Comparison of ENCODE assay signal across 28 cellular contexts in the genomic region with DNA sequence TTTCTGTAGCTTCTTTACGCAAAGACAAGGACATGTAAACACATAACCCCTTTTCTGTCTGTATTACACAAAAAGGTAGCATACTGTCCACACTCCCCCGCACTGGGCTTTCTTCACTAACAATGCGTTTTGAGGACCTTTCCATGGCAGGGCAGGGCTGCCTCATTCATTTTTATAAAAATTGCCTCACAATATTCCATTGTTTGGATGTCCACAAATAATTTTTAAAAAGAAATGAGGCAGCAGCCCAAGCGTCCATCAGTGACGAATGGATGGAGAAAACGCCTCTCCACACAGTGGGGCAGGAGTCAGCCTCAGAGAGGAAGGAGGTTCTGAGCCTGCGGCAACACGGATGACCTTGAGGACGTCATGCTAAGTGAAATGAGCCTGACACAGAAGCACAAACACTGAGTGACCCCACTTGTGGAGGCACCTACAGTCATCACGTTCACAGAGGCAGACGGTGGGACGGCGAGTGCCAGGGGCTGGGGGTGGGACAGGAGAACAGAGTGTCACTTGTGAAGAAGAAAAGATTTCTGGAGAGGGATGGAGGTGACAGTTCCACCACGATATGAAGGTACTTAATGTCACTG.
DNase-seq lines count a peak whose midpoint lies in the region; ATAC-seq, FAIRE-seq and TF ChIP-seq lines count a peak whose summit lies in the region.
"Had no signal": no experiment of that assay in that cellular context is flagged by ENCODE, and none has a peak within 500 bp of the region (broad histone marks: within the 10 kb centered on the region; RNA-seq: fewer than 3 reads in every experiment).

No MANE protein-coding gene starts in this region.

- no peak overlapping the region for H2AFZ ChIP-seq in osteoblast (ENCODE audit: low read length)
- H2AFZ ChIP-seq: GM23248 had no signal

- no peak overlapping the region for H3K4me2 ChIP-seq in osteoblast (ENCODE audit: insufficient read depth, low read length)
- H3K4me2 ChIP-seq: BLaER1 had no signal

- H3K4me3 ChIP-seq in kidney (ENCODE audit: low read length in 2 of 2) = no peak overlapping the region
- H3K4me3 ChIP-seq in osteoblast (ENCODE audit: insufficient read depth, low read length) = no peak overlapping the region
- H3K4me3 ChIP-seq: BLaER1, GM12878, GM23248, HAP-1 had no signal

- intact Hi-C loops in activated CD4-positive, alpha-beta T cell treated with anti-CD3 and anti-CD28 coated beads, Interleukin-2, amount 10 ng/mL, durations not matched to agents 24 days and 14 days (cut with micrococcal nuclease) = no loop called here
- intact Hi-C loops in kidney (cut with DNase I) = no loop called here

- no peaks in the 10 kb centered on the region for H3K9me3 Mint-ChIP-seq in activated CD4-positive, alpha-beta T cell treated with anti-CD3 and anti-CD28 coated beads, Interleukin-2, amount 10 ng/mL, durations not matched to agents 24 days and 14 days
- peaks cover 0 to 11% (median 8%) of the 10 kb centered on the region in 5 experiments for H3K9me3 Mint-ChIP-seq in brain
- H3K9me3 Mint-ChIP-seq: CD4-positive, alpha-beta T cell had no signal

- no peaks in the 10 kb centered on the region for H3K4me1 ChIP-seq in kidney (ENCODE audit: control insufficient read depth in 1 of 2, insufficient read depth in 1 of 2, low read depth in 1 of 2, low read length in 2 of 2)
- H3K4me1 ChIP-seq in osteoblast (ENCODE audit: insufficient read depth, low read length) = no peaks in the 10 kb centered on the region

- H3K27ac ChIP-seq in kidney (ENCODE audit: low read depth in 2 of 2, low read length in 2 of 2) (no peak overlapping the region), osteoblast (ENCODE audit: low read depth, low read length) (no peak overlapping the region)
- H3K27ac ChIP-seq: 22Rv1, BLaER1, GM23248, HL-60 had no signal

- no peaks in the 10 kb centered on the region for H3K36me3 ChIP-seq in kidney (ENCODE audit: control insufficient read depth in 1 of 2, insufficient read depth in 2 of 2, low read length in 2 of 2)
- no peaks in the 10 kb centered on the region for H3K36me3 ChIP-seq in osteoblast (ENCODE audit: insufficient read depth, low read length)
- H3K36me3 ChIP-seq: BLaER1, HAP-1 had no signal

- H3K36me3 Mint-ChIP-seq in activated CD4-positive, alpha-beta T cell treated with anti-CD3 and anti-CD28 coated beads, Interleukin-2, amount 10 ng/mL, durations not matched to agents 24 days and 14 days (ENCODE audit: low read depth) = no peaks in the 10 kb centered on the region
- H3K36me3 Mint-ChIP-seq in brain = peaks cover 2% of the 10 kb centered on the region
- peaks cover 4% of the 10 kb centered on the region for H3K36me3 Mint-ChIP-seq in T-helper 17 cell (ENCODE audit: low read depth)

- peaks cover 8% of the 10 kb centered on the region for H3K27me3 ChIP-seq in osteoblast (ENCODE audit: insufficient read depth, low read length)
- H3K27me3 ChIP-seq: BLaER1 had no signal

- ATAC-seq in HG03442 (IDR thresholded peaks at IDR 0.05; ENCODE audit: unreplicated experiment) (no peak), T-helper 17 cell (no peak)
- ATAC-seq: GM12878, HepG2 had no signal

- no peak overlapping the region for H3K27ac Mint-ChIP-seq in activated CD4-positive, alpha-beta T cell treated with anti-CD3 and anti-CD28 coated beads, Interleukin-2, amount 10 ng/mL, durations not matched to agents 24 days and 14 days
- H3K27ac Mint-ChIP-seq in brain = peak overlapping the region in 4 of 5 experiments; percentile 36 to 99 (median 83)
- no peak overlapping the region for H3K27ac Mint-ChIP-seq in T-helper 17 cell
- H3K27ac Mint-ChIP-seq: CD4-positive, alpha-beta T cell had no signal

- TF ChIP-seq CTCF in brain (conservative IDR thresholded peaks at IDR 0.05) (no peak), kidney (IDR thresholded peaks at IDR 0.05; ENCODE audit: borderline replicate concordance, extremely low read depth, insufficient read depth) (no peak), osteoblast (IDR thresholded peaks at IDR 0.05; ENCODE audit: extremely low read depth, low read depth, low read length) (no peak), GM10248 (IDR thresholded peaks at IDR 0.05; ENCODE audit: control extremely low read depth, extremely low read depth, low read depth, missing control alignments) (no peak)

- H3K27me3 Mint-ChIP-seq in activated CD4-positive, alpha-beta T cell treated with anti-CD3 and anti-CD28 coated beads, Interleukin-2, amount 10 ng/mL, durations not matched to agents 24 days and 14 days = no peaks in the 10 kb centered on the region
- H3K27me3 Mint-ChIP-seq in brain = peaks cover 3% of the 10 kb centered on the region
- peaks cover 40% of the 10 kb centered on the region for H3K27me3 Mint-ChIP-seq in T-helper 17 cell

- H3K9me3 ChIP-seq in kidney (ENCODE audit: control insufficient read depth in 1 of 2, low read length in 2 of 2) (no peaks in the 10 kb centered on the region), osteoblast (ENCODE audit: low read depth, low read length) (no peaks in the 10 kb centered on the region), T-helper 17 cell (ENCODE audit: control insufficient read depth, low read length, poor library complexity, severe bottlenecking) (no peaks in the 10 kb centered on the region)
- H3K9me3 ChIP-seq: HAP-1 had no signal

- CTCF ChIA-PET in GM10248 (lab: Yijun Ruan, JAX) = no interaction called here

- H3K79me2 ChIP-seq in osteoblast (ENCODE audit: insufficient read depth, low read length) = no peaks in the 10 kb centered on the region

- peak; percentile 1 for DNase-seq in activated CD4-positive, alpha-beta T cell treated with anti-CD3 and anti-CD28 coated beads for 1 hour
- DNase-seq in activated CD4-positive, alpha-beta T cell treated with anti-CD3 and anti-CD28 coated beads, Interleukin-2, amount 10 ng/mL, durations not matched to agents 24 days and 14 days = no peak
- DNase-seq in kidney (peak; percentile 33), osteoblast (ENCODE audit: insufficient read length, low spot score, missing footprints) (peak; percentile 27), GM10248 (ENCODE audit: extremely low spot score) (no peak), T-helper 17 cell (no peak)
- DNase-seq: ACHN; CD4-positive, alpha-beta T cell; COR-L47; DMS79 treated with DMSO at 0.1 percent for 48 hours; GM23248; KBM-7; NCI-H1105; NCI-H146; NCI-H2029; NCI-H226; NCI-H510A treated with DMSO at 0.1 percent for 48 hours; NCI-H774; NK-92 treated with Interleukin-12 subunit alpha and Interleukin-12 subunit beta, amount 100 ng/mL, for 24 hours; SIG-M5 had no signal

- no peak overlapping the region for H3K9ac ChIP-seq in kidney (ENCODE audit: low read length in 2 of 2)
- H3K9ac ChIP-seq: BLaER1, GM23248 had no signal

- POLR2A ChIA-PET in GM10248 (lab: Yijun Ruan, JAX) = no interaction called here

- no peaks in the 10 kb centered on the region for H4K20me1 ChIP-seq in osteoblast (ENCODE audit: insufficient read depth, low read length)
- H4K20me1 ChIP-seq: BLaER1 had no signal

- FAIRE-seq in kidney (lab: Jason Lieb, UNC) = no peak
- FAIRE-seq: GM12878, HepG2 had no signal

- no peaks in the 10 kb centered on the region for H3K4me1 Mint-ChIP-seq in activated CD4-positive, alpha-beta T cell treated with anti-CD3 and anti-CD28 coated beads, Interleukin-2, amount 10 ng/mL, durations not matched to agents 24 days and 14 days
- peaks cover 45% of the 10 kb centered on the region for H3K4me1 Mint-ChIP-seq in brain
- peaks cover 2% of the 10 kb centered on the region for H3K4me1 Mint-ChIP-seq in T-helper 17 cell

- H3K4me3 Mint-ChIP-seq in activated CD4-positive, alpha-beta T cell treated with anti-CD3 and anti-CD28 coated beads, Interleukin-2, amount 10 ng/mL, durations not matched to agents 24 days and 14 days = no peak overlapping the region
- H3K4me3 Mint-ChIP-seq in brain (peak overlapping the region in 1 of 5 experiments; percentile 60), T-helper 17 cell (no peak overlapping the region)
- H3K4me3 Mint-ChIP-seq: CD4-positive, alpha-beta T cell had no signal

Comparison
In these comparisons a context has a peak if more than half of its experiments do, and no peak if none do; other contexts are left out.
1. DNase-seq: peak in activated CD4-positive, alpha-beta T cell treated with anti-CD3 and anti-CD28 coated beads for 1 hour (single experiment), kidney (single experiment) and osteoblast (single experiment); none in activated CD4-positive, alpha-beta T cell treated with anti-CD3 and anti-CD28 coated beads, Interleukin-2, amount 10 ng/mL, durations not matched to agents 24 days and 14 days (single experiment), GM10248 (single experiment) and T-helper 17 cell (0 of 3).
2. H3K27ac Mint-ChIP-seq: peak in brain (4 of 5); none in activated CD4-positive, alpha-beta T cell treated with anti-CD3 and anti-CD28 coated beads, Interleukin-2, amount 10 ng/mL, durations not matched to agents 24 days and 14 days (single experiment) and T-helper 17 cell (single experiment).